In genomic region chr2:15145046-15145817, GRCh38 we compare ENCODE assay signal across 13 cellular contexts.
"Had no signal": no experiment of that assay in that cellular context is flagged by ENCODE, and none has a peak within 500 bp of the region (broad histone marks: within the 10 kb centered on the region; RNA-seq: fewer than 3 reads in every experiment).

No MANE protein-coding gene starts in this region.

- H3K4me1 ChIP-seq: parathyroid adenoma, sigmoid colon, thyroid gland had no signal

- H3K4me3 ChIP-seq: sigmoid colon, thyroid gland had no signal

- H3K27ac ChIP-seq: neutrophil, parathyroid adenoma, sigmoid colon, thyroid gland had no signal

- ATAC-seq: activated CD8-positive, alpha-beta T cell treated with anti-CD3 and anti-CD28 coated beads, Interleukin-2, amount 10 ng/mL, durations not matched to agents 7 days and 5 days; natural killer cell had no signal

- H3K36me3 ChIP-seq: neutrophil, sigmoid colon, thyroid gland had no signal

- H3K27me3 ChIP-seq: neutrophil, sigmoid colon, thyroid gland had no signal

- H3K79me2 ChIP-seq: parathyroid adenoma had no signal

- FAIRE-seq: bronchial epithelial cell had no signal

- H2AFZ ChIP-seq: parathyroid adenoma had no signal

- H3K9ac ChIP-seq: parathyroid adenoma had no signal

- DNase-seq: activated CD4-positive, alpha-beta T cell treated with anti-CD3 and anti-CD28 coated beads, Interleukin-2, amount 10 ng/mL, durations not matched to agents 24 days and 14 days; activated CD8-positive, alpha-beta T cell treated with anti-CD3 and anti-CD28 coated beads, Interleukin-2, amount 10 ng/mL, durations not matched to agents 7 days and 5 days; activated naive CD4-positive, alpha-beta T cell treated with anti-CD3 and anti-CD28 coated beads, Interleukin-2, amount 10 ng/mL, durations not matched to agents 7 days and 5 days; activated T-cell treated with anti-CD3 and anti-CD28 coated beads, Interleukin-2, amount 50 U/mL, for 24 hours; foreskin fibroblast; natural killer cell; sigmoid colon; stimulated activated naive CD4-positive, alpha-beta T cell; T1000; thyroid gland had no signal

- H3K9me3 ChIP-seq: neutrophil, thyroid gland had no signal
